In the genomic region with DNA sequence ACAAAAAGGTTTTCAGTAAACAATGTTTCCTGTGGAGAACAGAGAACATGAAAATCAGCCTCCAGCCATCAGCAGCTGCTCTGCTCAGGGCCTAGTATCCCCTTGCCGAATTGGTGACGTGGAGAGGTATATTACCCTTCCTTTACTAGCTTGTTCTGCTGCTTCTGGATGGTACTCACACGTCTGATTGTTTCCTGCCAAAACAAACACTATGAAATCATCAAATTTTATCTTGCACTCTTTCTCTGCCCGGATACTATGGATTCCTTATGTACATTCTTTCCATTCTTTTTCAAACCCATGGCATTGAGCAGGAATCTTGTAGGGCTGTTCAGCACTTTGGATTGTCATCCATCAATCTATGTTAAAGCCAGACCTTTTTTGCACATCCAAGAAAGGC, we compare ENCODE assay signal across 19 cellular contexts. TPM values are rescaled to one million over a fixed set of nuclear protein-coding genes. Genes with fewer than 3 reads are reported as not detected.
DNase-seq lines count a peak whose midpoint lies in the region; ATAC-seq, FAIRE-seq and TF ChIP-seq lines count a peak whose summit lies in the region.
"Had no signal": no experiment of that assay in that cellular context is flagged by ENCODE, and none has a peak within 500 bp of the region (broad histone marks: within the 10 kb centered on the region; RNA-seq: fewer than 3 reads in every experiment).

No MANE protein-coding gene starts in this region.

- peak; percentile 79 for ATAC-seq in left colon
- no peak for ATAC-seq in left ventricle myocardium superior

- H3K4me2 ChIP-seq in GM23248 (ENCODE audit: unreplicated experiment) = no peak overlapping the region

- POLR2A ChIA-PET in RWPE1 (lab: Yijun Ruan, JAX; ENCODE audit: low non-redundant PET) = no interaction called here

- no peaks in the 10 kb centered on the region for H3K9me3 ChIP-seq in GM23248 (ENCODE audit: low read depth)
- no peaks in the 10 kb centered on the region for H3K9me3 ChIP-seq in BE2C
- H3K9me3 ChIP-seq: colonic mucosa, prostate gland had no signal

- H3K4me1 ChIP-seq in GM23248 (ENCODE audit: insufficient read depth) = no peaks in the 10 kb centered on the region
- H3K4me1 ChIP-seq in BE2C = no peaks in the 10 kb centered on the region
- H3K4me1 ChIP-seq: colonic mucosa, prostate gland had no signal

- in situ Hi-C loops in GM23248 (cut with MboI) = no loop called here

- FAIRE-seq in bronchial epithelial cell (lab: Jason Lieb, UNC) = no peak
- FAIRE-seq: H54, small intestine had no signal

- H4K20me1 ChIP-seq in GM23248 (ENCODE audit: insufficient read depth) = no peaks in the 10 kb centered on the region

- no peaks in the 10 kb centered on the region for H3K79me2 ChIP-seq in GM23248 (ENCODE audit: insufficient read depth)

- WGBS in GM23248 (ENCODE audit: low coverage in 1 of 2, low lambda C conversion rate in 2 of 2, missing lambda C conversion rate in 2 of 2), 2 experiments = 57 to 60% methylated on average over 4 of the region's 4 CpGs

- CTCF ChIA-PET in RWPE1 (lab: Yijun Ruan, JAX) = no interaction called here

- H3K27ac ChIP-seq in GM23248 (no peak overlapping the region), RWPE1 (no peak overlapping the region)
- H3K27ac ChIP-seq: colonic mucosa, prostate gland had no signal

- H3K27me3 ChIP-seq in GM23248 (replicated peaks; ENCODE audit: insufficient read depth) = no peaks in the 10 kb centered on the region
- H3K27me3 ChIP-seq in bronchial epithelial cell (ENCODE audit: control insufficient read depth, insufficient read depth, low read length) = no peaks in the 10 kb centered on the region
- no peaks in the 10 kb centered on the region for H3K27me3 ChIP-seq in BE2C
- H3K27me3 ChIP-seq: colonic mucosa had no signal

- H3K36me3 ChIP-seq in GM23248 (ENCODE audit: low read depth) (no peaks in the 10 kb centered on the region), bronchial epithelial cell (ENCODE audit: control insufficient read depth, insufficient read depth, low read length) (no peaks in the 10 kb centered on the region), BE2C (no peaks in the 10 kb centered on the region)
- H3K36me3 ChIP-seq: colonic mucosa, prostate gland had no signal

- peak; percentile 23 for DNase-seq in GM23248
- DNase-seq in RWPE1 (ENCODE audit: low spot score) = peak; percentile 13
- peak; percentile 83 for DNase-seq in bronchial epithelial cell (ENCODE audit: low read depth)
- DNase-seq in left colon = no peak
- no peak for DNase-seq in NAMALWA (ENCODE audit: low spot score)
- no peak for DNase-seq in BE2C
- no peak for DNase-seq in left ventricle myocardium superior
- no peak for DNase-seq in activated T-cell treated with anti-CD3 and anti-CD28 coated beads for 4 hours
- DNase-seq: activated CD4-positive, alpha-beta T cell treated with anti-CD3 and anti-CD28 coated beads for 4 hours; CD4-positive, CD25-positive, alpha-beta regulatory T cell; colonic mucosa; GDM1; immature natural killer cell; NCI-H146; NCI-H748 treated with DMSO at 0.1 percent for 48 hours; small intestine; stimulated activated naive CD4-positive, alpha-beta T cell had no signal

- TF ChIP-seq CTCF in RWPE1 (conservative IDR thresholded peaks at IDR 0.05; ENCODE audit: low read depth) (no peak), bronchial epithelial cell (IDR thresholded peaks at IDR 0.05; ENCODE audit: insufficient read depth, low read length, severe bottlenecking) (no peak), BE2C (IDR thresholded peaks at IDR 0.05; ENCODE audit: low read depth, low read length) (no peak)

- peak overlapping the region; percentile 23; the same call in 1 of the 2 replicates for H2AFZ ChIP-seq in GM23248

- H3K9me2 ChIP-seq in GM23248 (ENCODE audit: insufficient read depth) = no peaks in the 10 kb centered on the region

- H3K9ac ChIP-seq in GM23248 = no peak overlapping the region

- H3F3A ChIP-seq in GM23248 (ENCODE audit: insufficient read depth) = no peaks in the 10 kb centered on the region

- intact Hi-C loops in left colon (cut with DNase I, micrococcal nuclease) = no loop called here
- intact Hi-C loops in left ventricle myocardium superior (cut with micrococcal nuclease) = no loop called here

- no peak overlapping the region for H3K4me3 ChIP-seq in GM23248
- no peak overlapping the region for H3K4me3 ChIP-seq in bronchial epithelial cell (ENCODE audit: low read depth, low read length)
- H3K4me3 ChIP-seq in BE2C (ENCODE audit: low read depth, low read length) = no peak overlapping the region
- H3K4me3 ChIP-seq: colonic mucosa, prostate gland had no signal

RNA-seq across cellular contexts. Expression of a gene that starts 18.8 kb away (rescaled TPM):
- total RNA-seq in GM23248 (2014; rRNA removed; shearing (Covaris generic)) = 43.4 and 59.2 TPM in 2 replicates
- polyA plus RNA-seq in GM23248 (2016; fragmentation: Nextera tagmentation; extraction: Ambion mirVana) = 33.3 and 35.9 TPM in 2 replicates
- total RNA-seq in bronchial epithelial cell = 33.0 and 41.9 TPM in 2 replicates
- total RNA-seq in left colon = 10 to 100 TPM; 58.7 to 59.2 TPM
- 37.2 TPM for polyA plus RNA-seq in BE2C (2012; ENCODE audit: insufficient read depth, insufficient read length, low read depth)
- 75.8 TPM for total RNA-seq in left ventricle myocardium superior

RNA-seq across cellular contexts. Expression of a gene that starts 47.8 kb away (rescaled TPM):
- 133 and 135 TPM in 2 replicates for total RNA-seq in GM23248 (2014; rRNA removed; shearing (Covaris generic))
- 105 and 113 TPM in 2 replicates for polyA plus RNA-seq in GM23248 (2016; fragmentation: Nextera tagmentation; extraction: Ambion mirVana)
- total RNA-seq in bronchial epithelial cell (237 and 306 TPM in 2 replicates), left colon (10 to 100 TPM; 92.6 to 97.1 TPM), left ventricle myocardium superior (57.5 TPM)
- 66.2 TPM for polyA plus RNA-seq in BE2C (2012; ENCODE audit: insufficient read depth, insufficient read length, low read depth)

Comparison
In these comparisons a context has a peak if more than half of its experiments do, and no peak if none do; other contexts are left out.
1. DNase-seq: peak in GM23248 (single experiment), RWPE1 (single experiment) and bronchial epithelial cell (single experiment); none in left colon (0 of 2), NAMALWA (single experiment), BE2C (single experiment), left ventricle myocardium superior (single experiment) and activated T-cell treated with anti-CD3 and anti-CD28 coated beads for 4 hours (single experiment).